ENCODE assay signal across 2 cellular contexts in genomic region chr1:147565189-147565980, GRCh38.
TF ChIP-seq lines count a peak whose summit lies in the region.

No MANE protein-coding gene starts in this region.

TF ChIP-seq in IMR-90, 13 proteins besides CTCF, POLR2A, EP300 and RAD21:
- TF ChIP-seq RCOR1 (IDR thresholded peaks at IDR 0.05; ENCODE audit: insufficient replicate concordance, low read length) (no peak), RFX5 (IDR thresholded peaks at IDR 0.05; ENCODE audit: low read depth, low read length) (no peak), MAZ (IDR thresholded peaks at IDR 0.05; ENCODE audit: borderline replicate concordance, low read depth, low read length) (no peak), SMC3 (IDR thresholded peaks at IDR 0.05; ENCODE audit: low read depth, low read length) (no peak), NFE2L2 (IDR thresholded peaks at IDR 0.05; ENCODE audit: low read depth, low read length) (no peak), CHD1 (IDR thresholded peaks at IDR 0.05; ENCODE audit: low read depth, low read length) (no peak), FOS (IDR thresholded peaks at IDR 0.05; ENCODE audit: low read depth, low read length) (no peak), MAFK (IDR thresholded peaks at IDR 0.05; ENCODE audit: low read depth, low read length) (no peak), MXI1 (IDR thresholded peaks at IDR 0.05; ENCODE audit: borderline replicate concordance, low read depth, low read length) (no peak), CEBPB (IDR thresholded peaks at IDR 0.05; ENCODE audit: low read depth, low read length) (no peak)

TF ChIP-seq in H1, 55 proteins besides CTCF, POLR2A, EP300 and RAD21:
- TF ChIP-seq SP2 (IDR thresholded peaks at IDR 0.05; ENCODE audit: low read length) (no peak), BRCA1 (IDR thresholded peaks at IDR 0.05; ENCODE audit: low read depth, low read length) (no peak), RBBP5 (IDR thresholded peaks at IDR 0.05; ENCODE audit: borderline replicate concordance, low read depth, low read length) (no peak), CEBPB (IDR thresholded peaks at IDR 0.05; ENCODE audit: low read depth, low read length) (no peak), BACH1 (IDR thresholded peaks at IDR 0.05; ENCODE audit: low read length) (no peak), POU5F1 (IDR thresholded peaks at IDR 0.05; ENCODE audit: low read depth, low read length) (no peak), JUND (IDR thresholded peaks at IDR 0.05; ENCODE audit: low read length) (no peak), EGR1 (IDR thresholded peaks at IDR 0.05; ENCODE audit: borderline replicate concordance, low read depth, low read length) (no peak), USF2 (IDR thresholded peaks at IDR 0.05; ENCODE audit: low read length) (no peak), CHD7 (IDR thresholded peaks at IDR 0.05; ENCODE audit: insufficient replicate concordance, low read length) (no peak), ATF2 (IDR thresholded peaks at IDR 0.05; ENCODE audit: low read length) (no peak), RXRA (IDR thresholded peaks at IDR 0.05; ENCODE audit: insufficient read depth, low read depth, low read length) (no peak), MAX (IDR thresholded peaks at IDR 0.05) (no peak), SRF (IDR thresholded peaks at IDR 0.05; ENCODE audit: low read depth, low read length) (no peak)
TF ChIP-seq in H1: peak in this region for 0.
